In genomic region chrX:112844250-112844649, GRCh38 we compare ENCODE assay signal across 1 cellular context.
TF ChIP-seq lines count a peak whose summit lies in the region.

No MANE protein-coding gene starts in this region.

TF ChIP-seq in GM12878, 131 proteins besides CTCF, POLR2A, EP300 and RAD21 (continued from another document):
- TF ChIP-seq PRDM15 (CRISPR knock-in tag; IDR thresholded peaks at IDR 0.05), result no peak
- TF ChIP-seq TCF7 (IDR thresholded peaks at IDR 0.05; ENCODE audit: borderline replicate concordance), result no peak
- no peak for TF ChIP-seq MYC (IDR thresholded peaks at IDR 0.05; ENCODE audit: insufficient read depth, insufficient read length, insufficient replicate concordance, low read length, severe bottlenecking)
- no peak for TF ChIP-seq ASH2L (IDR thresholded peaks at IDR 0.05; ENCODE audit: borderline replicate concordance, low read depth)
- no peak for TF ChIP-seq HDAC6 (IDR thresholded peaks at IDR 0.05; ENCODE audit: unreplicated experiment)
- no peak for TF ChIP-seq ELK1 (IDR thresholded peaks at IDR 0.05; ENCODE audit: low read depth, low read length)
- no peak for TF ChIP-seq BHLHE40 (IDR thresholded peaks at IDR 0.05; ENCODE audit: borderline replicate concordance in 1 of 2, low read depth in 2 of 2, low read length in 1 of 2)
- TF ChIP-seq JUNB (IDR thresholded peaks at IDR 0.05), result peak; percentile 60
- TF ChIP-seq MEF2A (IDR thresholded peaks at IDR 0.05; ENCODE audit: insufficient read depth, low read depth, low read length), result no peak
- TF ChIP-seq IKZF2 (IDR thresholded peaks at IDR 0.05), result peak; percentile 18 to 52; a peak in 2 of 4 replicates
- no peak for TF ChIP-seq HDAC2 (IDR thresholded peaks at IDR 0.05)
- no peak for TF ChIP-seq ZBED1 (IDR thresholded peaks at IDR 0.05; ENCODE audit: borderline replicate concordance)
